Comparison of ENCODE assay signal across 8 cellular contexts in the genomic region with DNA sequence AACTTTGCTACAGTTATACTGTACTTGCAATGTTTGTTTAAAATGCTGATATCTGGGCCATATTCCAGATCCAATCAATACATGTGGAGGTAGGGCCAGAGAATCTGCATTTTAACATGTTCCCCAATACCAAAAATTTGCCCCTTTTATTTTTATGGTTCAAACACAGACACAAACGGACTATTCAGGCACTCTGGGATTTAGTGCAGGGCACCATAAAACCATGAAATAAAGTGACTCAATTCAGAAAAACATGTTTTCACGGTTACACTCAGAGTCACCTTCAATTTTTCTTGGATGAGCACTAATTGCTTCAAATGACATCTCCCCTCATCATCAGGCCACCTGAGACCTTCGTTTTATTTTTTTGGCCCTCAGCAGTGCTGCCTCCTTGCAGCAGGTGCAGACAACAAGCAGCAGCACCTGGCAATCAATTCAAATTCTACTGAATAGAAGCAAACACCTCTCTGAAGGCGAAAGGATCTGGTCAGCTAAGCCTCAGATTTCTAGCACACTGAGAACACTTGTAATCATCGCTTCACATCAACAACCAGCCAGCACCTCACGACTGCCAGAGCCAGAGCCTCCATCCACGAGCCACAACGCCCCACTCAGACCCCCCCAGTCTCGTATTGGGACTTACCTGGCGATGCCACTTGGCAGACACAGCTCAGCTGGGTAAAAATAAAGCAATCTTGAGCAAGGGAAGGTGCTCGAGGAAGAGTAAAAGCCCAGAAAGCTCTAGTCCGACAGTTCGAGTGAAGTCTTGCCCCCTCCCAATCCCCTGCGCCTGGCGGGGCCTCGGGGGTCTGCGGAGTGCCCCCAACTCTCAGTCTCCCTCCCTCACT. TPM values are rescaled to one million over a fixed set of nuclear protein-coding genes. Genes with fewer than 3 reads are reported as not detected.
A peak's percentile ranks its signal among the peaks of the same experiment; 100 is the strongest.
DNase-seq lines count a peak whose midpoint lies in the region; ATAC-seq, FAIRE-seq and TF ChIP-seq lines count a peak whose summit lies in the region.

No MANE protein-coding gene starts in this region.

- no peak for TF ChIP-seq CTCF in HFF-Myc (IDR thresholded peaks at IDR 0.05; ENCODE audit: low read depth, low read length, missing control alignments)
- TF ChIP-seq CTCF in GM12878 (IDR thresholded peaks at IDR 0.05 in 2 of 3, conservative IDR thresholded peaks at IDR 0.05 in 1 of 3; ENCODE audit: control insufficient read depth in 2 of 3, extremely low read depth in 1 of 3, insufficient read depth in 1 of 3, low read depth in 3 of 3, low read length in 3 of 3): no peak

- ATAC-seq in GM12878 (peak; percentile 3), HG02588 (IDR thresholded peaks at IDR 0.05; ENCODE audit: unreplicated experiment) (no peak)

- intact Hi-C loops in GM12878 (cut with micrococcal nuclease; ENCODE audit: unreplicated experiment): loop anchor here (5.0 kb wide), 3 partner anchors 138 to 413 kb away; a partner anchor contains a TSS

- peak overlapping the region; percentile 75 for H3K27ac Mint-ChIP-seq in stimulated activated naive CD8-positive, alpha-beta T cell treated with anti-CD3 and anti-CD28 coated beads, Interleukin-15, Interleukin-2, amounts not matched to agents 100 ng/mL and 50 ng/mL, for 24 hours

- H3K36me3 ChIP-seq in GM12878 (ENCODE audit: control insufficient read depth in 2 of 2, insufficient read depth in 2 of 2, low read length in 1 of 2): 0 out of 4 replicates have a peak, but pooled peaks cover 0 to 3% of the 10 kb centered on the region in 2 experiments

- H2AFZ ChIP-seq in GM12878 (ENCODE audit: control insufficient read depth, low read depth, low read length): peak overlapping the region; percentile 50

- peak overlapping the region; percentile 74 for H3K4me2 ChIP-seq in GM12878 (ENCODE audit: control insufficient read depth, insufficient read depth)

- 0% methylated on average over 17 of the region's 17 CpGs for WGBS in GM12878 (ENCODE audit: insufficient coverage, insufficient replicate concordance, low lambda C conversion rate, missing lambda C conversion rate)

- RAD21 ChIA-PET in GM12878 (lab: Charles Lee; ENCODE audit: unreplicated experiment): interaction anchor here (0.7 to 1.5 kb wide), 3 partner anchors 98 to 132 kb away, joined by 3 read pairs; no protein-coding TSS in a partner anchor

- H3K9ac ChIP-seq in GM12878 (ENCODE audit: control insufficient read depth, insufficient read depth, low read length): peak overlapping the region; percentile 91

- CTCF ChIA-PET in GM12878 (lab: Yijun Ruan, JAX): interaction anchor here (0.9 to 1.9 kb wide), 2 partner anchors 12 to 14 kb away, joined by 3 to 4 read pairs; no protein-coding TSS in a partner anchor

- SMC1A ChIA-PET in GM12878 (lab: Charles Lee; ENCODE audit: uncharacterized antibody, unreplicated experiment): interaction anchor here (1.8 to 2.0 kb wide), 2 partner anchors 11 to 13 kb away, joined by 4 to 6 read pairs; no protein-coding TSS in a partner anchor

- H3K9me3 ChIP-seq in GM12878 (replicated peaks; ENCODE audit: control insufficient read depth, insufficient read depth, low read length): peaks cover 3% of the 10 kb centered on the region; the same call in 2 of the 3 replicates

- no peak for TF ChIP-seq EP300 in GM12878 (IDR thresholded peaks at IDR 0.05; ENCODE audit: borderline replicate concordance in 1 of 2, control insufficient read depth in 1 of 2, low read depth in 2 of 2, low read length in 2 of 2)

- H3K27me3 ChIP-seq in GM12878 (replicated peaks in 1 of 2; ENCODE audit: control insufficient read depth in 2 of 2, insufficient read depth in 2 of 2, low read length in 1 of 2): no peaks in the 10 kb centered on the region

- H3K4me1 ChIP-seq in GM12878 (ENCODE audit: control insufficient read depth, insufficient read depth, low read length): peaks cover 27% of the 10 kb centered on the region

- POLR2A ChIA-PET in GM12878 (lab: Charles Lee): interaction anchor here (0.8 to 5.8 kb wide), 5 partner anchors 8 to 515 kb away, joined by 3 to 40 read pairs (median 3); a partner anchor contains a TSS

- H3K9me3 Mint-ChIP-seq in stimulated activated naive CD8-positive, alpha-beta T cell treated with anti-CD3 and anti-CD28 coated beads, Interleukin-15, Interleukin-2, amounts not matched to agents 100 ng/mL and 50 ng/mL, for 24 hours: peaks cover 8% of the 10 kb centered on the region

- H3K36me3 Mint-ChIP-seq in stimulated activated naive CD8-positive, alpha-beta T cell treated with anti-CD3 and anti-CD28 coated beads, Interleukin-15, Interleukin-2, amounts not matched to agents 100 ng/mL and 50 ng/mL, for 24 hours (ENCODE audit: low read depth): peaks cover 10% of the 10 kb centered on the region

- in situ Hi-C loops in GM12878 (cut with MboI): loop anchor here (10.0 to 25.0 kb wide), 2 partner anchors 168 to 396 kb away; no protein-coding TSS in a partner anchor

- H3K4me3 Mint-ChIP-seq in stimulated activated naive CD8-positive, alpha-beta T cell treated with anti-CD3 and anti-CD28 coated beads, Interleukin-15, Interleukin-2, amounts not matched to agents 100 ng/mL and 50 ng/mL, for 24 hours: peak overlapping the region; percentile 90

- BruUV-seq in GM12878 (replicated peaks; lab: Mats Ljungman, UMichigan): TSS peak; percentile 49

- H3K4me3 ChIP-seq in HFF-Myc (replicated peaks; ENCODE audit: low read depth, low read length) (peak overlapping the region; percentile 78), GM12878 (peak overlapping the region; percentile 85)

- H3K4me1 Mint-ChIP-seq in stimulated activated naive CD8-positive, alpha-beta T cell treated with anti-CD3 and anti-CD28 coated beads, Interleukin-15, Interleukin-2, amounts not matched to agents 100 ng/mL and 50 ng/mL, for 24 hours (ENCODE audit: low read depth): peaks cover 64% of the 10 kb centered on the region

- H3K27ac ChIP-seq in GM12878 (ENCODE audit: control insufficient read depth, insufficient read depth): peak overlapping the region; percentile 88

- H4K20me1 ChIP-seq in GM12878 (ENCODE audit: control insufficient read depth, insufficient read depth): no peaks in the 10 kb centered on the region

- no peaks in the 10 kb centered on the region for H3K27me3 Mint-ChIP-seq in stimulated activated naive CD8-positive, alpha-beta T cell treated with anti-CD3 and anti-CD28 coated beads, Interleukin-15, Interleukin-2, amounts not matched to agents 100 ng/mL and 50 ng/mL, for 24 hours

- DNase-seq in AG20443 (ENCODE audit: low spot score) (peak; percentile 14), HFF-Myc (ENCODE audit: extremely low read depth, low read depth) (no peak), SHP77 (lab: John Stamatoyannopoulos, UW) (peak; percentile 12 to 48), GM12878 (ENCODE audit: low read depth, low spot score) (no peak), kidney tubule cell (ENCODE audit: low spot score) (peak; percentile 27), amniotic stem cell (lab: John Stamatoyannopoulos, UW) (no peak)

- TF ChIP-seq POLR2A in GM12878 (IDR thresholded peaks at IDR 0.05; ENCODE audit: low read depth, low read length): no peak

- no peak for FAIRE-seq in GM12878 (lab: Jason Lieb, UNC)

- TF ChIP-seq RAD21 in GM12878 (IDR thresholded peaks at IDR 0.05; ENCODE audit: insufficient read depth, low read depth, low read length): no peak

- peaks cover 66% of the 10 kb centered on the region for H3K79me2 ChIP-seq in GM12878 (ENCODE audit: control insufficient read depth, insufficient read depth, low read length)

TF ChIP-seq in GM12878, 131 proteins besides CTCF, POLR2A, EP300 and RAD21:
- peak; percentile 45; the same call in 1 of the 2 replicates for TF ChIP-seq POLR2AphosphoS5 (IDR thresholded peaks at IDR 0.05; ENCODE audit: low read length)
- no peak for TF ChIP-seq ZNF24 (IDR thresholded peaks at IDR 0.05)
- TF ChIP-seq MXI1 (IDR thresholded peaks at IDR 0.05; ENCODE audit: low read depth, low read length): 0 out of 2 replicates have a peak, but pooled peaks have one; percentile 21
- TF ChIP-seq CHD1 (IDR thresholded peaks at IDR 0.05; ENCODE audit: low read depth, low read length): 0 out of 2 replicates have a peak, but pooled peaks have one; percentile 58
- no peak for TF ChIP-seq TCF3 (IDR thresholded peaks at IDR 0.05; ENCODE audit: borderline replicate concordance, insufficient read depth, low read depth, low read length)
- TF ChIP-seq, protein P1, sequence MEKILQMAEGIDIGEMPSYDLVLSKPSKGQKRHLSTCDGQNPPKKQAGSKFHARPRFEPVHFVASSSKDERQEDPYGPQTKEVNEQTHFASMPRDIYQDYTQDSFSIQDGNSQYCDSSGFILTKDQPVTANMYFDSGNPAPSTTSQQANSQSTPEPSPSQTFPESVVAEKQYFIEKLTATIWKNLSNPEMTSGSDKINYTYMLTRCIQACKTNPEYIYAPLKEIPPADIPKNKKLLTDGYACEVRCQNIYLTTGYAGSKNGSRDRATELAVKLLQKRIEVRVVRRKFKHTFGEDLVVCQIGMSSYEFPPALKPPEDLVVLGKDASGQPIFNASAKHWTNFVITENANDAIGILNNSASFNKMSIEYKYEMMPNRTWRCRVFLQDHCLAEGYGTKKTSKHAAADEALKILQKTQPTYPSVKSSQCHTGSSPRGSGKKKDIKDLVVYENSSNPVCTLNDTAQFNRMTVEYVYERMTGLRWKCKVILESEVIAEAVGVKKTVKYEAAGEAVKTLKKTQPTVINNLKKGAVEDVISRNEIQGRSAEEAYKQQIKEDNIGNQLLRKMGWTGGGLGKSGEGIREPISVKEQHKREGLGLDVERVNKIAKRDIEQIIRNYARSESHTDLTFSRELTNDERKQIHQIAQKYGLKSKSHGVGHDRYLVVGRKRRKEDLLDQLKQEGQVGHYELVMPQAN (conservative IDR thresholded peaks at IDR 0.05): peak; percentile 23; the same call in 1 of the 2 replicates

RNA-seq across cellular contexts. Expression of a gene that starts 1.1 kb away (rescaled TPM):
- total RNA-seq in GM12878 (2013; cell fraction: nucleolus; rRNA removed): 65.5 and 71.3 TPM in 2 replicates
- 13.6 and 17.3 TPM in 2 replicates for total RNA-seq in GM12878 (2014; rRNA removed)
- total RNA-seq in GM12878 (2014; rRNA removed; fragmentation: Illumina TruSeq; extraction: Trizol): 30.9 and 32.2 TPM in 2 replicates
- total RNA-seq in GM12878 (2021): 22.8 and 28.8 TPM in 2 replicates
- polyA plus RNA-seq in GM12878 (2011; ENCODE audit: low read depth): 5.6 TPM
- polyA plus RNA-seq in GM12878 (2011; rRNA removed): 9.3 and 18.3 TPM in 2 replicates
- polyA plus RNA-seq in GM12878 (2011; cell fraction: cytosol; rRNA removed): 2.5 and 2.9 TPM in 2 replicates
- 7.8 and 9.8 TPM in 2 replicates for polyA plus RNA-seq in GM12878 (2011; cell fraction: nucleus; rRNA removed)
- 11.3 and 12.3 TPM in 2 replicates for polyA plus RNA-seq in GM12878 (2012)
- polyA plus RNA-seq in GM12878 (2014; fragmentation: Illumina TruSeq; extraction: Trizol): 22.8 and 29.8 TPM in 2 replicates
- polyA plus RNA-seq in GM12878 (2014; fragmentation: Nextera tagmentation; extraction: Ambion mirVana): 1 to 10 TPM; 9.0 to 9.6 TPM
- polyA plus RNA-seq in GM12878 (2014; rRNA removed): 16.9 and 23.1 TPM in 2 replicates
- polyA plus RNA-seq in GM12878 (2016; fragmentation: Nextera tagmentation; extraction: Ambion mirVana): 10 to 100 TPM; 27.1 to 27.5 TPM
- polyA minus RNA-seq in GM12878 (2011; rRNA and poly(A)+ RNA removed): 4.3 and 4.4 TPM in 2 replicates
- polyA minus RNA-seq in GM12878 (2011; cell fraction: cytosol; rRNA and poly(A)+ RNA removed): 4.0 and 5.2 TPM in 2 replicates
- polyA minus RNA-seq in GM12878 (2011; cell fraction: nucleus; rRNA and poly(A)+ RNA removed): 8.1 and 16.4 TPM in 2 replicates

Comparison
In these comparisons a context has a peak if more than half of its experiments do, and no peak if none do; other contexts are left out.
1. DNase-seq: peak in AG20443 (single experiment), SHP77 (2 of 2) and kidney tubule cell (single experiment); none in HFF-Myc (single experiment), GM12878 (single experiment) and amniotic stem cell (single experiment).